Comparison of ENCODE assay signal across 1 cellular context in the genomic region with DNA sequence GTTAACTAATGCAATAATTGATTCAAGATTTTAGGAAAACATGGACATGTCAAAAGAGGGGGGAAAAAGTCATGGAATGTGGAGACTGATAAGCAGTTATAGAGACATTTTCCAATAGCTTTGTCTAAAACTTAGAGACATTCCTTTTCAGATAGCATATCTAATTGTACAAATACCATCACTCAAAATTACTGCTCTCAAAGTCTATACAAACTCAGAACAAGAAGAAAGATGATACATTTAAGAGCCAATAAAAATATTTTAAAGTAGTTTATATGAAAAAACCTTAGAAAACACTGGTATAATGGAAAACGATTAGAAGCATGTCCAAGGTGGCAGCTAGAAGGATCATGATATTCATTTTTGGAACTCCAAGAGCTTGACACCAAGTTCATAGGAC.
TF ChIP-seq lines count a peak whose summit lies in the region.

No MANE protein-coding gene starts in this region.

TF ChIP-seq in SK-N-SH treated with all-trans-retinoic acid at 6 μM for 48 hours, 23 proteins besides CTCF, POLR2A, EP300 and RAD21 (continued from another document):
- TF ChIP-seq, protein P1, sequence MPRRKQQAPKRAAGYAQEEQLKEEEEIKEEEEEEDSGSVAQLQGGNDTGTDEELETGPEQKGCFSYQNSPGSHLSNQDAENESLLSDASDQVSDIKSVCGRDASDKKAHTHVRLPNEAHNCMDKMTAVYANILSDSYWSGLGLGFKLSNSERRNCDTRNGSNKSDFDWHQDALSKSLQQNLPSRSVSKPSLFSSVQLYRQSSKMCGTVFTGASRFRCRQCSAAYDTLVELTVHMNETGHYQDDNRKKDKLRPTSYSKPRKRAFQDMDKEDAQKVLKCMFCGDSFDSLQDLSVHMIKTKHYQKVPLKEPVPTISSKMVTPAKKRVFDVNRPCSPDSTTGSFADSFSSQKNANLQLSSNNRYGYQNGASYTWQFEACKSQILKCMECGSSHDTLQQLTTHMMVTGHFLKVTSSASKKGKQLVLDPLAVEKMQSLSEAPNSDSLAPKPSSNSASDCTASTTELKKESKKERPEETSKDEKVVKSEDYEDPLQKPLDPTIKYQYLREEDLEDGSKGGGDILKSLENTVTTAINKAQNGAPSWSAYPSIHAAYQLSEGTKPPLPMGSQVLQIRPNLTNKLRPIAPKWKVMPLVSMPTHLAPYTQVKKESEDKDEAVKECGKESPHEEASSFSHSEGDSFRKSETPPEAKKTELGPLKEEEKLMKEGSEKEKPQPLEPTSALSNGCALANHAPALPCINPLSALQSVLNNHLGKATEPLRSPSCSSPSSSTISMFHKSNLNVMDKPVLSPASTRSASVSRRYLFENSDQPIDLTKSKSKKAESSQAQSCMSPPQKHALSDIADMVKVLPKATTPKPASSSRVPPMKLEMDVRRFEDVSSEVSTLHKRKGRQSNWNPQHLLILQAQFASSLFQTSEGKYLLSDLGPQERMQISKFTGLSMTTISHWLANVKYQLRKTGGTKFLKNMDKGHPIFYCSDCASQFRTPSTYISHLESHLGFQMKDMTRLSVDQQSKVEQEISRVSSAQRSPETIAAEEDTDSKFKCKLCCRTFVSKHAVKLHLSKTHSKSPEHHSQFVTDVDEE (CRISPR knock-in tag; IDR thresholded peaks at IDR 0.05) = 0 out of 2 replicates have a peak, but pooled peaks have one; percentile 38
- TF ChIP-seq ZC3H10 (CRISPR knock-in tag; IDR thresholded peaks at IDR 0.05) (no peak), ZNF8 (CRISPR knock-in tag; IDR thresholded peaks at IDR 0.05) (no peak), ZNF565 (CRISPR knock-in tag; conservative IDR thresholded peaks at IDR 0.05; ENCODE audit: low read depth) (no peak), ZNF70 (CRISPR knock-in tag; IDR thresholded peaks at IDR 0.05) (no peak), OSR1 (CRISPR knock-in tag; IDR thresholded peaks at IDR 0.05) (no peak), ARNTL (CRISPR knock-in tag; IDR thresholded peaks at IDR 0.05; ENCODE audit: borderline replicate concordance, low read depth) (no peak), TOX (CRISPR knock-in tag; IDR thresholded peaks at IDR 0.05; ENCODE audit: borderline replicate concordance) (no peak), ESRRG (CRISPR knock-in tag; IDR thresholded peaks at IDR 0.05) (no peak; the same call in 1 of the 2 replicates), ISL1 (CRISPR knock-in tag; IDR thresholded peaks at IDR 0.05) (peak; percentile 84)
- TF ChIP-seq, protein P2, sequence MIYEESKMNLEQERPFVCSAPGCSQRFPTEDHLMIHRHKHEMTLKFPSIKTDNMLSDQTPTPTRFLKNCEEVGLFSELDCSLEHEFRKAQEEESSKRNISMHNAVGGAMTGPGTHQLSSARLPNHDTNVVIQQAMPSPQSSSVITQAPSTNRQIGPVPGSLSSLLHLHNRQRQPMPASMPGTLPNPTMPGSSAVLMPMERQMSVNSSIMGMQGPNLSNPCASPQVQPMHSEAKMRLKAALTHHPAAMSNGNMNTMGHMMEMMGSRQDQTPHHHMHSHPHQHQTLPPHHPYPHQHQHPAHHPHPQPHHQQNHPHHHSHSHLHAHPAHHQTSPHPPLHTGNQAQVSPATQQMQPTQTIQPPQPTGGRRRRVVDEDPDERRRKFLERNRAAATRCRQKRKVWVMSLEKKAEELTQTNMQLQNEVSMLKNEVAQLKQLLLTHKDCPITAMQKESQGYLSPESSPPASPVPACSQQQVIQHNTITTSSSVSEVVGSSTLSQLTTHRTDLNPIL (CRISPR knock-in tag; IDR thresholded peaks at IDR 0.05; ENCODE audit: low read depth) = no peak
- TF ChIP-seq, protein P3, sequence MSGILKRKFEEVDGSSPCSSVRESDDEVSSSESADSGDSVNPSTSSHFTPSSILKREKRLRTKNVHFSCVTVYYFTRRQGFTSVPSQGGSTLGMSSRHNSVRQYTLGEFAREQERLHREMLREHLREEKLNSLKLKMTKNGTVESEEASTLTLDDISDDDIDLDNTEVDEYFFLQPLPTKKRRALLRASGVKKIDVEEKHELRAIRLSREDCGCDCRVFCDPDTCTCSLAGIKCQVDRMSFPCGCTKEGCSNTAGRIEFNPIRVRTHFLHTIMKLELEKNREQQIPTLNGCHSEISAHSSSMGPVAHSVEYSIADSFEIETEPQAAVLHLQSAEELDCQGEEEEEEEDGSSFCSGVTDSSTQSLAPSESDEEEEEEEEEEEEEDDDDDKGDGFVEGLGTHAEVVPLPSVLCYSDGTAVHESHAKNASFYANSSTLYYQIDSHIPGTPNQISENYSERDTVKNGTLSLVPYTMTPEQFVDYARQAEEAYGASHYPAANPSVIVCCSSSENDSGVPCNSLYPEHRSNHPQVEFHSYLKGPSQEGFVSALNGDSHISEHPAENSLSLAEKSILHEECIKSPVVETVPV (CRISPR knock-in tag; IDR thresholded peaks at IDR 0.05) = no peak
